In the genomic region with DNA sequence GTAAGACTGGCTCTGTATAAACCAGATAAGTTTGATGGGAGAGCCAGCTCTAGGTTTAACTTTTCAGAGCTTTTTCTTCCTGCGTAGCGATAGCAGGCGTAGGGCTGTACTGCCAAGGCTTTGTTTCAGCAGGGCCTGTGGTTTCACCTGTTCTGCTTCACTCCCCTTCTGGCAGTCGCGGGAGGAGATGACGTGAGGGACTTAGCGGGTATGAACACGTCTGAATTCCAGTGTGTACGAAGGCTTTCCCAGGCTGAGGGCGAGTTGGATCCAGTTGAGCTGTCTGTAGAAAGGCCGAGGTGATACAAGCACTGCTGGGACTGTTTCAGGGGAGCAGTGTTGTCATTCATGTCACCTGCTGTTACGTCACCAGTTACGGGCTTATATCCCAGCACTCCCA, we compare ENCODE assay signal across 13 cellular contexts. TPM values are rescaled to one million over a fixed set of nuclear protein-coding genes. Genes with fewer than 3 reads are reported as not detected.
DNase-seq lines count a peak whose midpoint lies in the region; ATAC-seq and TF ChIP-seq lines count a peak whose summit lies in the region.
"Had no signal": no experiment of that assay in that cellular context is flagged by ENCODE, and none has a peak within 500 bp of the region (broad histone marks: within the 10 kb centered on the region; RNA-seq: fewer than 3 reads in every experiment).

No MANE protein-coding gene starts in this region.

- H3K4me3 ChIP-seq in GM12865 (ENCODE audit: low read depth, low read length) = no peak overlapping the region
- H3K4me3 ChIP-seq in Peyer's patch = no peak overlapping the region
- no peak overlapping the region for H3K4me3 ChIP-seq in trophoblast cell (ENCODE audit: low read depth, low read length)
- H3K4me3 ChIP-seq: adrenal gland, testis had no signal

- no peak overlapping the region for H3K27ac Mint-ChIP-seq in central memory CD8-positive, alpha-beta T cell (ENCODE audit: low read depth)
- no peak overlapping the region; the same call in 1 of the 2 replicates for H3K27ac Mint-ChIP-seq in HFFc6

- H3K14ac ChIP-seq in trophoblast cell (ENCODE audit: low read length) = no peak overlapping the region

- no peak for TF ChIP-seq POLR2A in Peyer's patch (IDR thresholded peaks at IDR 0.05)

- no peak overlapping the region for H3K4me2 ChIP-seq in trophoblast cell (ENCODE audit: low read length)

- no peak for TF ChIP-seq CTCF in GM12865 (IDR thresholded peaks at IDR 0.05; ENCODE audit: insufficient read depth, low read depth, low read length, missing control alignments)
- TF ChIP-seq CTCF in Peyer's patch (IDR thresholded peaks at IDR 0.05) = no peak
- TF ChIP-seq CTCF in HFFc6 (IDR thresholded peaks at IDR 0.05) = no peak

- H3K4me3 Mint-ChIP-seq in central memory CD8-positive, alpha-beta T cell = peak overlapping the region; percentile 86
- H3K4me3 Mint-ChIP-seq in HFFc6 = no peak overlapping the region

- peaks cover 13% of the 10 kb centered on the region for H3K36me3 Mint-ChIP-seq in central memory CD8-positive, alpha-beta T cell (ENCODE audit: insufficient read depth)
- no peaks in the 10 kb centered on the region; the same call in 1 of the 2 replicates for H3K36me3 Mint-ChIP-seq in HFFc6 (ENCODE audit: low read depth)

- peaks cover 39% of the 10 kb centered on the region for H3K4me1 Mint-ChIP-seq in central memory CD8-positive, alpha-beta T cell
- H3K4me1 Mint-ChIP-seq in HFFc6 (ENCODE audit: low read depth) = peaks cover 25% of the 10 kb centered on the region

- H4K12ac ChIP-seq in trophoblast cell (ENCODE audit: low read depth, low read length) = no peak overlapping the region

- H3K27me3 Mint-ChIP-seq in central memory CD8-positive, alpha-beta T cell = no peaks in the 10 kb centered on the region
- H3K27me3 Mint-ChIP-seq in HFFc6 (ENCODE audit: insufficient read depth) = peaks cover 2% of the 10 kb centered on the region; the same call in 1 of the 2 replicates

- H3K27ac ChIP-seq in Peyer's patch (peak overlapping the region; percentile 48 to 71 (median 61)), trophoblast cell (ENCODE audit: low read depth, low read length) (no peak overlapping the region)
- H3K27ac ChIP-seq: testis had no signal

- H3K27me3 ChIP-seq in Peyer's patch (no peaks in the 10 kb centered on the region), trophoblast cell (ENCODE audit: insufficient read depth, low read length) (no peaks in the 10 kb centered on the region)
- H3K27me3 ChIP-seq: adrenal gland, testis had no signal

- H3K36me3 ChIP-seq in Peyer's patch (no peaks in the 10 kb centered on the region), trophoblast cell (ENCODE audit: control insufficient read depth in 1 of 2, insufficient read depth in 2 of 2, low read length in 2 of 2) (peaks cover 8 to 9% of the 10 kb centered on the region in 2 experiments)
- H3K36me3 ChIP-seq: adrenal gland had no signal

- no peaks in the 10 kb centered on the region for H3K9me3 Mint-ChIP-seq in central memory CD8-positive, alpha-beta T cell
- no peaks in the 10 kb centered on the region for H3K9me3 Mint-ChIP-seq in HFFc6

- H3K79me2 ChIP-seq in trophoblast cell (ENCODE audit: control insufficient read depth, insufficient read depth, low read length, poor library complexity) = no peaks in the 10 kb centered on the region

- DNase-seq in GM12865 (ENCODE audit: low read depth) = peak; percentile 31
- DNase-seq in Peyer's patch = no peak
- no peak for DNase-seq in central memory CD8-positive, alpha-beta T cell (ENCODE audit: low spot score in 2 of 2)
- peak in 1 of 2 donors; percentile 22 for DNase-seq in trophoblast cell
- no peak for DNase-seq in HFFc6
- no peak for DNase-seq in HuH-7.5 (ENCODE audit: low spot score)
- DNase-seq: adrenal gland, mesendoderm, NCI-H524 treated with DMSO at 0.1 percent for 48 hours, testis had no signal

- WGBS in trophoblast cell (ENCODE audit: extremely low coverage, insufficient coverage, insufficient read length) = no CpG with 5 or more reads among the region's 13 CpGs

- no peak for ATAC-seq in central memory CD8-positive, alpha-beta T cell (replicated peaks; ENCODE audit: extremely low read depth, poor library complexity, severe bottlenecking)
- ATAC-seq in GM21786 (IDR thresholded peaks at IDR 0.05; ENCODE audit: unreplicated experiment) (no peak), GM21825 (IDR thresholded peaks at IDR 0.05; ENCODE audit: unreplicated experiment) (no peak)

- no peak overlapping the region for H4K91ac ChIP-seq in trophoblast cell (ENCODE audit: low read depth, low read length)

- no peak overlapping the region for H4K8ac ChIP-seq in trophoblast cell (ENCODE audit: low read depth, low read length)

- no peak overlapping the region for H2BK120ac ChIP-seq in trophoblast cell (ENCODE audit: insufficient read depth, low read length, poor library complexity)

- H2AFZ ChIP-seq in trophoblast cell (ENCODE audit: insufficient read depth, low read length, poor library complexity) = no peak overlapping the region

- no peak overlapping the region for H3K18ac ChIP-seq in trophoblast cell (ENCODE audit: low read length)

- no peaks in the 10 kb centered on the region for H3K79me1 ChIP-seq in trophoblast cell (ENCODE audit: low read length)

- no peak overlapping the region for H2AK5ac ChIP-seq in trophoblast cell (ENCODE audit: low read length)

- no peak overlapping the region for H3K23ac ChIP-seq in trophoblast cell (ENCODE audit: low read length)

- H3K4me1 ChIP-seq in Peyer's patch (peaks cover 0 to 15% (median 0%) of the 10 kb centered on the region in 4 donors), trophoblast cell (ENCODE audit: control insufficient read depth in 1 of 2, insufficient read depth in 2 of 2, low read length in 2 of 2) (peaks cover 2 to 5% of the 10 kb centered on the region in 2 experiments)

- peak overlapping the region; percentile 45 for H3K9ac ChIP-seq in trophoblast cell (ENCODE audit: low read length)

- H3K9me3 ChIP-seq in Peyer's patch (no peaks in the 10 kb centered on the region), trophoblast cell (ENCODE audit: insufficient read depth, low read depth, low read length) (no peaks in the 10 kb centered on the region)
- H3K9me3 ChIP-seq: adrenal gland, testis had no signal

- H2BK12ac ChIP-seq in trophoblast cell (ENCODE audit: low read length) = no peak overlapping the region

- H3K4ac ChIP-seq in trophoblast cell (ENCODE audit: low read depth, low read length) = no peak overlapping the region

- H2BK5ac ChIP-seq in trophoblast cell (ENCODE audit: low read depth, low read length, poor library complexity) = no peak overlapping the region

RNA-seq across cellular contexts. Expression of gene PEX14, which starts 21.2 kb away (rescaled TPM):
- 10 to 100 TPM; 16.3 to 29.7 (median 26.2) TPM for total RNA-seq in Peyer's patch
- 19.2 and 19.5 TPM in 2 replicates for polyA plus RNA-seq in trophoblast cell (2013)
- total RNA-seq in HFFc6 (2021; fragmentation: NEBNext Ultra II Directional; extraction: Animal tissue kit (Norgen Biotek cat#: 25700)) = 10 to 100 TPM; 23.1 to 28.4 (median 26.0) TPM

RNA-seq across cellular contexts. Expression of gene DFFA, which starts 23.6 kb away (rescaled TPM):
- 10 to 100 TPM; 13.1 to 25.0 (median 21.9) TPM for total RNA-seq in Peyer's patch
- 37.3 and 37.9 TPM in 2 replicates for polyA plus RNA-seq in trophoblast cell (2013)
- total RNA-seq in HFFc6 (2021; fragmentation: NEBNext Ultra II Directional; extraction: Animal tissue kit (Norgen Biotek cat#: 25700)) = 10 to 100 TPM; 44.1 to 58.6 (median 48.4) TPM

RNA-seq across cellular contexts. Expression of gene CORT, which starts 46.1 kb away (rescaled TPM):
- total RNA-seq in Peyer's patch = 1 to 10 TPM in 1 of 4 donors, not detected in 3; 1.6 TPM
- 0.26 and 0.40 TPM in 2 replicates for polyA plus RNA-seq in trophoblast cell (2013)
- total RNA-seq in HFFc6 (2021; fragmentation: NEBNext Ultra II Directional; extraction: Animal tissue kit (Norgen Biotek cat#: 25700)) = under 1 TPM in 2 of 6 experiments, not detected in 4; 0.43 TPM
- total RNA-seq: HT-29 had no signal
